Comparison of ENCODE assay signal across 1 cellular context in the genomic region with DNA sequence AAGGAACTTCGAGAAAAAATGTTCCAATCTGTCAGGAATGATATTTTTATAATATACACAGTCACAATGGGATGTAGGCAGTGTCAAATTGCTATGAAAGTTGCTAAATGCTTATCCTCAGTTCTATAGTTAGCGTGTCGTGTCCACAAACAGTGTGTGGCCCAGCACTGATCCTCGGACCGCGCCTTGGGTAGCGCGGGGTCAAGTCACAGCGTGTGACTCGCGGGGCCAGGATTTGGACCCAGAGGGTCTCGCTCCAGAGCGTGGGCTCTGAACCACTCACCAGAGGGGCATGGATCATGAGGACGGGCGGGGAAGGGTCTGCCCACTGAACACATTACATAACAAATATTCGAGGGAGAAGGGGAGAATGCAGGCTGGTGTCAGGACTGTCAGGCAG.
TF ChIP-seq lines count a peak whose summit lies in the region.

No MANE protein-coding gene starts in this region.

TF ChIP-seq in HepG2, 621 proteins besides CTCF, POLR2A, EP300 and RAD21 (continued from another document):
- TF ChIP-seq, protein P1, sequence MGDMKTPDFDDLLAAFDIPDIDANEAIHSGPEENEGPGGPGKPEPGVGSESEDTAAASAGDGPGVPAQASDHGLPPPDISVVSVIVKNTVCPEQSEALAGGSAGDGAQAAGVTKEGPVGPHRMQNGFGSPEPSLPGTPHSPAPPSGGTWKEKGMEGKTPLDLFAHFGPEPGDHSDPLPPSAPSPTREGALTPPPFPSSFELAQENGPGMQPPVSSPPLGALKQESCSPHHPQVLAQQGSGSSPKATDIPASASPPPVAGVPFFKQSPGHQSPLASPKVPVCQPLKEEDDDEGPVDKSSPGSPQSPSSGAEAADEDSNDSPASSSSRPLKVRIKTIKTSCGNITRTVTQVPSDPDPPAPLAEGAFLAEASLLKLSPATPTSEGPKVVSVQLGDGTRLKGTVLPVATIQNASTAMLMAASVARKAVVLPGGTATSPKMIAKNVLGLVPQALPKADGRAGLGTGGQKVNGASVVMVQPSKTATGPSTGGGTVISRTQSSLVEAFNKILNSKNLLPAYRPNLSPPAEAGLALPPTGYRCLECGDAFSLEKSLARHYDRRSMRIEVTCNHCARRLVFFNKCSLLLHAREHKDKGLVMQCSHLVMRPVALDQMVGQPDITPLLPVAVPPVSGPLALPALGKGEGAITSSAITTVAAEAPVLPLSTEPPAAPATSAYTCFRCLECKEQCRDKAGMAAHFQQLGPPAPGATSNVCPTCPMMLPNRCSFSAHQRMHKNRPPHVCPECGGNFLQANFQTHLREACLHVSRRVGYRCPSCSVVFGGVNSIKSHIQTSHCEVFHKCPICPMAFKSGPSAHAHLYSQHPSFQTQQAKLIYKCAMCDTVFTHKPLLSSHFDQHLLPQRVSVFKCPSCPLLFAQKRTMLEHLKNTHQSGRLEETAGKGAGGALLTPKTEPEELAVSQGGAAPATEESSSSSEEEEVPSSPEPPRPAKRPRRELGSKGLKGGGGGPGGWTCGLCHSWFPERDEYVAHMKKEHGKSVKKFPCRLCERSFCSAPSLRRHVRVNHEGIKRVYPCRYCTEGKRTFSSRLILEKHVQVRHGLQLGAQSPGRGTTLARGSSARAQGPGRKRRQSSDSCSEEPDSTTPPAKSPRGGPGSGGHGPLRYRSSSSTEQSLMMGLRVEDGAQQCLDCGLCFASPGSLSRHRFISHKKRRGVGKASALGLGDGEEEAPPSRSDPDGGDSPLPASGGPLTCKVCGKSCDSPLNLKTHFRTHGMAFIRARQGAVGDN (CRISPR knock-in tag; IDR thresholded peaks at IDR 0.05) = peak; percentile 26; the same call in 1 of the 2 replicates
- TF ChIP-seq ELF4 (CRISPR knock-in tag; IDR thresholded peaks at IDR 0.05; ENCODE audit: borderline replicate concordance) = no peak
